8 cellular contexts compared by ENCODE assay signal in the genomic region with DNA sequence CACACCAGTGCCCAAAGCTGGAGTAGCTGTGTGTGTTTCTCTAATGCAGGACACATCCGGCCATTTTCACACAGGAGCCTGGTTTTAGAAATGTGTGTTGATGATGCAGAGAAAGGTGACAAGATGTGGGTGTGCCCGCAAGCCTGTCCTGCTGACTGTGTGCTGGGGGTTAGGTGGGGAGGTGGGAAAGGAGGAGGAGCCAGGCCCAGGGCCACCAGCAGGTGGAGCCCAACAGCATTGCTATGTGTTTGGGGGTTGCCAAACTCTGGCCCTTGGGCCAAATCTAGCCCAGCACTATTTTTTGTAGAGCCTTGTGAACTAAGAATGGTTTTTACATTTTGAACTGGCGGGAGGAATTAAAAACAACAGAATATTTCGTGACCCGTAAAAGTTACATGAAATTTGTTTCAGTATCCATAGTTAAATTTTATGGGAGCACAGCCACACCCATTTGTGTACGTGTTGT.
A peak's percentile ranks its signal among the peaks of the same experiment; 100 is the strongest.
DNase-seq lines count a peak whose midpoint lies in the region; ATAC-seq and TF ChIP-seq lines count a peak whose summit lies in the region.

No MANE protein-coding gene starts in this region.

- no peaks in the 10 kb centered on the region for H3K36me3 Mint-ChIP-seq in activated B cell treated with CpG ODN at 0.5 μM for 24 hours (ENCODE audit: low read depth)
- H3K36me3 Mint-ChIP-seq in effector memory CD8-positive, alpha-beta T cell (ENCODE audit: insufficient read depth): no peaks in the 10 kb centered on the region

- no peaks in the 10 kb centered on the region for H3K4me1 Mint-ChIP-seq in activated B cell treated with CpG ODN at 0.5 μM for 24 hours
- peaks cover 17 to 25% of the 10 kb centered on the region in 2 donors for H3K4me1 Mint-ChIP-seq in effector memory CD8-positive, alpha-beta T cell (ENCODE audit: low read depth in 2 of 2)

- CTCF ChIA-PET in activated B cell treated with CpG ODN at 0.5 μM for 24 hours (lab: Charles Lee): interaction anchor here (0.8 to 3.3 kb wide), 3 partner anchors 30 to 215 kb away, joined by 3 to 18 read pairs (median 3); no protein-coding TSS in a partner anchor

- H3K27me3 ChIP-seq in osteoblast (ENCODE audit: insufficient read depth, low read length): no peaks in the 10 kb centered on the region

- peak; percentile 48 for DNase-seq in GM03348 (ENCODE audit: low spot score)
- no peak for DNase-seq in activated B cell treated with CpG ODN at 0.5 μM for 24 hours
- peak; percentile 65 to 77 (median 67) for DNase-seq in effector memory CD8-positive, alpha-beta T cell
- DNase-seq in osteoblast (ENCODE audit: insufficient read length, low spot score, missing footprints): peak; percentile 78
- no peak for DNase-seq in NCI-H345 (lab: John Stamatoyannopoulos, UW)

- no peak overlapping the region for H2AFZ ChIP-seq in osteoblast (ENCODE audit: low read length)

- no peak overlapping the region for H3K4me3 ChIP-seq in osteoblast (ENCODE audit: insufficient read depth, low read length)

- H3K4me1 ChIP-seq in osteoblast (ENCODE audit: insufficient read depth, low read length): peaks cover 13% of the 10 kb centered on the region

- no peak overlapping the region for H3K27ac Mint-ChIP-seq in activated B cell treated with CpG ODN at 0.5 μM for 24 hours
- H3K27ac Mint-ChIP-seq in effector memory CD8-positive, alpha-beta T cell: peak overlapping the region; percentile 49 to 90

- intact Hi-C loops in activated B cell treated with CpG ODN at 0.5 μM for 24 hours (cut with micrococcal nuclease): loop anchor here (2.0 kb wide), 1 partner anchor 32 kb away; no protein-coding TSS in a partner anchor

- TF ChIP-seq CTCF in activated B cell treated with CpG ODN at 0.5 μM for 24 hours (IDR thresholded peaks at IDR 0.05) (no peak), osteoblast (IDR thresholded peaks at IDR 0.05; ENCODE audit: extremely low read depth, low read depth, low read length) (peak; percentile 52)

- no peak overlapping the region for H3K4me3 Mint-ChIP-seq in activated B cell treated with CpG ODN at 0.5 μM for 24 hours
- peak overlapping the region; percentile 5 to 33 for H3K4me3 Mint-ChIP-seq in effector memory CD8-positive, alpha-beta T cell

- H3K27ac ChIP-seq in osteoblast (ENCODE audit: low read depth, low read length): no peak overlapping the region

- no peaks in the 10 kb centered on the region for H3K9me3 ChIP-seq in osteoblast (ENCODE audit: low read depth, low read length)

- no peaks in the 10 kb centered on the region for H4K20me1 ChIP-seq in osteoblast (ENCODE audit: insufficient read depth, low read length)

- no peak overlapping the region for H3K4me2 ChIP-seq in osteoblast (ENCODE audit: insufficient read depth, low read length)

- peak; percentile 72 for ATAC-seq in HG03175 (IDR thresholded peaks at IDR 0.05; ENCODE audit: unreplicated experiment)
- peak; percentile 88 for ATAC-seq in activated B cell treated with CpG ODN at 0.5 μM for 24 hours (ENCODE audit: low read depth)
- peak; percentile 99 for ATAC-seq in effector memory CD8-positive, alpha-beta T cell (replicated peaks)
- ATAC-seq in GM18909 (IDR thresholded peaks at IDR 0.05; ENCODE audit: poor library complexity, unreplicated experiment): no peak
- ATAC-seq in HG03342 (IDR thresholded peaks at IDR 0.05; ENCODE audit: unreplicated experiment): no peak

- no peaks in the 10 kb centered on the region for H3K27me3 Mint-ChIP-seq in activated B cell treated with CpG ODN at 0.5 μM for 24 hours
- H3K27me3 Mint-ChIP-seq in effector memory CD8-positive, alpha-beta T cell: no peaks in the 10 kb centered on the region

- no peaks in the 10 kb centered on the region for H3K79me2 ChIP-seq in osteoblast (ENCODE audit: insufficient read depth, low read length)

- POLR2A ChIA-PET in activated B cell treated with CpG ODN at 0.5 μM for 24 hours (lab: Charles Lee): no interaction called here

- no peaks in the 10 kb centered on the region for H3K36me3 ChIP-seq in osteoblast (ENCODE audit: insufficient read depth, low read length)

- no peaks in the 10 kb centered on the region for H3K9me3 Mint-ChIP-seq in activated B cell treated with CpG ODN at 0.5 μM for 24 hours
- H3K9me3 Mint-ChIP-seq in effector memory CD8-positive, alpha-beta T cell: no peaks in the 10 kb centered on the region

Comparison
In these comparisons a context has a peak if more than half of its experiments do, and no peak if none do; other contexts are left out.
1. DNase-seq: peak in GM03348 (single experiment), effector memory CD8-positive, alpha-beta T cell (3 of 3) and osteoblast (single experiment); none in activated B cell treated with CpG ODN at 0.5 μM for 24 hours (single experiment) and NCI-H345 (single experiment).
2. ATAC-seq: peak in HG03175 (single experiment), activated B cell treated with CpG ODN at 0.5 μM for 24 hours (single experiment) and effector memory CD8-positive, alpha-beta T cell (single experiment); none in GM18909 (single experiment) and HG03342 (single experiment).